ENCODE assay signal across 27 cellular contexts in the genomic region with DNA sequence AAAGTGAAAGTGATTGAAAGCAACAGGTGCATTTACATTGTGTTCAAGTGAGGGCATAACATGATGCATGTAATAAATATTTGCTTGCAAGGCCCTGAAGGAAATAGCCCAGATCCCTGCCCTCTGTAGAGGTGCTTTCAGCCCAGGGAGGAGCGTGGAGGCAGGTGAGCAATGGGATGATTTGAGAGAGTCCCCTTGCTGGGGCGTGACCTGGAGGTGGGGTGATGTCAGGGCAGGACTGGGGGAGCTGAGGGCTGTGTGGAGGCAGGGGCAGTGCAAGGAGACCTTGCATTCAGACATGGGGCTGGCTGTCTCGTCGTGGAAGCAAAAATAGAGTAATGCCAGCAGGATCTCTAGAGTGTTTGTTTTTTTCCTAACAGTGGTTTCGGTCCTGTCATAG. TPM values are rescaled to one million over a fixed set of nuclear protein-coding genes. Genes with fewer than 3 reads are reported as not detected.
DNase-seq lines count a peak whose midpoint lies in the region; ATAC-seq and TF ChIP-seq lines count a peak whose summit lies in the region.
"Had no signal": no experiment of that assay in that cellular context is flagged by ENCODE, and none has a peak within 500 bp of the region (broad histone marks: within the 10 kb centered on the region; RNA-seq: fewer than 3 reads in every experiment).

No MANE protein-coding gene starts in this region.

- H3K4me3 Mint-ChIP-seq in brain = peak overlapping the region; percentile 75 to 81 (median 78)
- no peak overlapping the region for H3K4me3 Mint-ChIP-seq in type B pancreatic cell
- H3K4me3 Mint-ChIP-seq: activated CD4-positive, alpha-beta memory T cell treated with anti-CD3 and anti-CD28 coated beads, Interleukin-2, amount 10 ng/mL, durations not matched to agents 7 days and 5 days; T-cell had no signal

- H3K27me3 Mint-ChIP-seq in brain (peaks cover 6% of the 10 kb centered on the region), type B pancreatic cell (no peaks in the 10 kb centered on the region)

- H3K27ac Mint-ChIP-seq in brain = peak overlapping the region; percentile 96 to 99 (median 99)
- peak overlapping the region; percentile 35 for H3K27ac Mint-ChIP-seq in type B pancreatic cell
- H3K27ac Mint-ChIP-seq: activated CD4-positive, alpha-beta memory T cell treated with anti-CD3 and anti-CD28 coated beads, Interleukin-2, amount 10 ng/mL, durations not matched to agents 7 days and 5 days; T-cell had no signal

- peaks cover 72% of the 10 kb centered on the region for H3K4me1 Mint-ChIP-seq in brain
- peaks cover 10% of the 10 kb centered on the region for H3K4me1 Mint-ChIP-seq in type B pancreatic cell (ENCODE audit: unreplicated experiment)
- H3K4me1 Mint-ChIP-seq: activated CD4-positive, alpha-beta memory T cell treated with anti-CD3 and anti-CD28 coated beads, Interleukin-2, amount 10 ng/mL, durations not matched to agents 7 days and 5 days; T-cell had no signal

- peak; percentile 88 for DNase-seq in NCI-H2107 treated with DMSO at 0.1 percent for 48 hours (lab: John Stamatoyannopoulos, UW; ENCODE audit: unreplicated experiment)
- DNase-seq in NCI-H2107 (lab: John Stamatoyannopoulos, UW) = no peak
- DNase-seq in type B pancreatic cell (ENCODE audit: extremely low spot score, unreplicated experiment) = no peak
- no peak for DNase-seq in coronary artery (ENCODE audit: low spot score)
- DNase-seq in occipital lobe (lab: John Stamatoyannopoulos, UW) = no peak
- DNase-seq: activated CD4-positive, alpha-beta memory T cell treated with anti-CD3 and anti-CD28 coated beads, Interleukin-2, amount 10 ng/mL, durations not matched to agents 7 days and 5 days; activated effector memory CD4-positive, alpha-beta T cell treated with Interleukin-2 at 50 U/mL for 16 hours; activated T-cell treated with anti-CD3 and anti-CD28 coated beads for 4 hours; effector CD4-positive, alpha-beta T cell; GOT3; islet precursor cell; Kasumi-1; mucosa of descending colon; MV-4-11; NCI-H446; Peyer's patch; psoas muscle; T-cell; transverse colon had no signal

- H3K4me3 ChIP-seq in coronary artery = no peak overlapping the region
- H3K4me3 ChIP-seq: mucosa of descending colon, Peyer's patch, psoas muscle, SJSA1, transverse colon had no signal

- H3K9me3 Mint-ChIP-seq in brain = peaks cover 0 to 7% (median 0%) of the 10 kb centered on the region in 5 experiments
- no peaks in the 10 kb centered on the region for H3K9me3 Mint-ChIP-seq in type B pancreatic cell
- H3K9me3 Mint-ChIP-seq: activated CD4-positive, alpha-beta memory T cell treated with anti-CD3 and anti-CD28 coated beads, Interleukin-2, amount 10 ng/mL, durations not matched to agents 7 days and 5 days; T-cell had no signal

- H3K36me3 Mint-ChIP-seq in brain = peaks cover 20% of the 10 kb centered on the region
- H3K36me3 Mint-ChIP-seq in type B pancreatic cell = peaks cover 6% of the 10 kb centered on the region
- H3K36me3 Mint-ChIP-seq: T-cell had no signal

- TF ChIP-seq CTCF in brain (conservative IDR thresholded peaks at IDR 0.05) (no peak), type B pancreatic cell (conservative IDR thresholded peaks at IDR 0.05) (no peak), coronary artery (IDR thresholded peaks at IDR 0.05) (no peak)

- H3K27me3 ChIP-seq in layer of hippocampus (ENCODE audit: control insufficient read depth, insufficient read depth, low read length) = no peaks in the 10 kb centered on the region
- H3K27me3 ChIP-seq: neutrophil, Peyer's patch, SJSA1, transverse colon had no signal

- ATAC-seq in GM18909 (IDR thresholded peaks at IDR 0.05; ENCODE audit: poor library complexity, unreplicated experiment) = no peak
- ATAC-seq: mucosa of descending colon, psoas muscle, T-cell had no signal

- peak overlapping the region; percentile 44 for H3K27ac ChIP-seq in layer of hippocampus (ENCODE audit: low read depth, low read length)
- no peak overlapping the region for H3K27ac ChIP-seq in coronary artery
- H3K27ac ChIP-seq: neutrophil, Peyer's patch, psoas muscle, SJSA1, transverse colon had no signal

RNA-seq across cellular contexts. Expression of a gene that starts 39.5 kb away (rescaled TPM):
- not detected for polyA plus RNA-seq in brain (ENCODE audit: insufficient read depth, low read depth, low replicate concordance)
- total RNA-seq in type B pancreatic cell (ENCODE audit: low replicate concordance) (0.86 TPM in 1 of 2 replicates, not detected in the other), occipital lobe (0.62 TPM)
- total RNA-seq: A172; activated CD4-positive, alpha-beta memory T cell treated with anti-CD3 and anti-CD28 coated beads, Interleukin-2, amount 10 ng/mL, durations not matched to agents 7 days and 5 days; chondrocyte; frontal cortex; Peyer's patch; psoas muscle; SJSA1; T-cell had no signal
- polyA plus RNA-seq: psoas muscle had no signal
